Comparison of ENCODE assay signal across 18 cellular contexts in genomic region chr1:157641177-157641576, GRCh38. TPM values are rescaled to one million over a fixed set of nuclear protein-coding genes. Genes with fewer than 3 reads are reported as not detected.
DNase-seq lines count a peak whose midpoint lies in the region; ATAC-seq, FAIRE-seq and TF ChIP-seq lines count a peak whose summit lies in the region.
"Had no signal": no experiment of that assay in that cellular context is flagged by ENCODE, and none has a peak within 500 bp of the region (broad histone marks: within the 10 kb centered on the region; RNA-seq: fewer than 3 reads in every experiment).

No MANE protein-coding gene starts in this region.

- no peaks in the 10 kb centered on the region; the same call in 2 of the 3 replicates for H3K4me1 Mint-ChIP-seq in GM23338
- no peaks in the 10 kb centered on the region for H3K4me1 Mint-ChIP-seq in progenitor cell of endocrine pancreas (ENCODE audit: low read depth)
- H3K4me1 Mint-ChIP-seq: CD4-positive, alpha-beta memory T cell had no signal

- H3K79me1 ChIP-seq in H1 (ENCODE audit: low read depth, low read length) = no peaks in the 10 kb centered on the region
- H3K79me1 ChIP-seq in mesendoderm (ENCODE audit: low read length) = no peaks in the 10 kb centered on the region

- no peak overlapping the region for H2BK120ac ChIP-seq in H1 (replicated peaks; ENCODE audit: low read depth, low read length)
- H2BK120ac ChIP-seq in mesendoderm (ENCODE audit: low read depth, low read length) = no peak overlapping the region

- H3K4ac ChIP-seq in H1 (replicated peaks; ENCODE audit: insufficient read length, low read depth, low read length) (no peak overlapping the region), mesendoderm (ENCODE audit: low read depth, low read length) (no peak overlapping the region)

- CTCF ChIA-PET in H1 (lab: Charles Lee; ENCODE audit: partially characterized antibody) = interaction anchor here (1.0 kb wide), 1 partner anchor 278 kb away, joined by 3 read pairs; no protein-coding TSS in a partner anchor

- no peak overlapping the region for H3K23ac ChIP-seq in H1 (ENCODE audit: insufficient read length)
- H3K23ac ChIP-seq in mesendoderm (ENCODE audit: low read length) = no peak overlapping the region

- H4K5ac ChIP-seq in H1 (ENCODE audit: insufficient read length, low read depth, low read length) (no peak overlapping the region), mesendoderm (ENCODE audit: low read length) (no peak overlapping the region)

- H3K27ac ChIP-seq in GM23338 (ENCODE audit: low read depth) (peak overlapping the region; percentile 64; the same call in 1 of the 2 replicates), H1 (ENCODE audit: low read depth, low read length) (no peak overlapping the region), prostate gland (no peak overlapping the region), esophagus squamous epithelium (no peak overlapping the region), mesendoderm (ENCODE audit: low read depth, low read length) (no peak overlapping the region)
- H3K27ac ChIP-seq: C4-2B had no signal

- no peaks in the 10 kb centered on the region for H3K9me3 ChIP-seq in H1 (ENCODE audit: insufficient read depth in 2 of 2, low read depth in 1 of 2, low read length in 1 of 2)
- no peaks in the 10 kb centered on the region for H3K9me3 ChIP-seq in prostate gland
- no peaks in the 10 kb centered on the region for H3K9me3 ChIP-seq in esophagus squamous epithelium
- H3K9me3 ChIP-seq: BE2C had no signal

- no peak for FAIRE-seq in H1 (lab: Jason Lieb, UNC)
- FAIRE-seq: A204.1, HTR-8/SVneo, K562 had no signal

- H3K4me3 ChIP-seq in GM23338 (no peak overlapping the region), H1 (ENCODE audit: extremely low read depth in 1 of 4, insufficient read depth in 2 of 4, low read depth in 3 of 4, low read length in 4 of 4) (0 out of 8 replicates have a peak overlapping the region, but pooled peaks of 1 of the 4 experiments have one; percentile 21), prostate gland (no peak overlapping the region), esophagus squamous epithelium (no peak overlapping the region), mesendoderm (ENCODE audit: low read length) (no peak overlapping the region)
- H3K4me3 ChIP-seq: K562 had no signal

- no peak overlapping the region for H4K8ac ChIP-seq in H1 (ENCODE audit: extremely low read depth, insufficient read depth, low read length)
- no peak overlapping the region for H4K8ac ChIP-seq in mesendoderm (ENCODE audit: low read depth, low read length)

- H2AFZ ChIP-seq in GM23338 (0 out of 2 replicates have a peak overlapping the region, but pooled peaks have one; percentile 15), H1 (ENCODE audit: low read length) (0 out of 2 replicates have a peak overlapping the region, but pooled peaks have one; percentile 2)

- H3K27me3 ChIP-seq in GM23338 (ENCODE audit: insufficient read depth) (no peaks in the 10 kb centered on the region), H1 (replicated peaks in 1 of 4; ENCODE audit: control insufficient read depth in 3 of 4, extremely low read depth in 1 of 4, insufficient read depth in 3 of 4, low read length in 3 of 4) (no peaks in the 10 kb centered on the region; a peak in 1 of 7 replicates), prostate gland (replicated peaks; ENCODE audit: insufficient read depth) (no peaks in the 10 kb centered on the region), esophagus squamous epithelium (peaks cover 0 to 5% (median 0%) of the 10 kb centered on the region in 4 donors), mesendoderm (ENCODE audit: insufficient read depth, low read length, poor library complexity) (no peaks in the 10 kb centered on the region)
- H3K27me3 ChIP-seq: BE2C had no signal

- no peak for TF ChIP-seq RAD21 in H1 (IDR thresholded peaks at IDR 0.05 in 1 of 2, conservative IDR thresholded peaks at IDR 0.05 in 1 of 2; ENCODE audit: low read depth in 2 of 2, low read length in 2 of 2)

- H4K91ac ChIP-seq in H1 (replicated peaks; ENCODE audit: insufficient read length, low read length) = peak overlapping the region; percentile 85

- H3K56ac ChIP-seq in H1 (replicated peaks; ENCODE audit: insufficient read length, low read depth, low read length) (no peak overlapping the region), mesendoderm (ENCODE audit: low read length) (no peak overlapping the region)

- peak; percentile 8 for DNase-seq in GM23338 (ENCODE audit: low spot score)
- DNase-seq in NCI-H526 treated with DMSO at 0.1 percent for 48 hours (lab: John Stamatoyannopoulos, UW) = peak; percentile 57
- no peak for DNase-seq in H1 (ENCODE audit: low read depth in 1 of 2, low spot score in 2 of 2)
- no peak for DNase-seq in prostate gland (ENCODE audit: low spot score)
- DNase-seq in progenitor cell of endocrine pancreas (ENCODE audit: low spot score, unreplicated experiment) = no peak
- DNase-seq in esophagus squamous epithelium (lab: John Stamatoyannopoulos, UW) = no peak
- no peak for DNase-seq in mesendoderm
- DNase-seq: BE2C; CD4-positive, alpha-beta memory T cell; DMS153; DMS79 treated with DMSO at 0.1 percent for 48 hours; GF-D8; GOT3 had no signal

- no peak for TF ChIP-seq EP300 in H1 (IDR thresholded peaks at IDR 0.05; ENCODE audit: borderline replicate concordance in 1 of 2, low read depth in 2 of 2, low read length in 2 of 2)

- peaks cover 24% of the 10 kb centered on the region for H3K4me1 ChIP-seq in GM23338 (ENCODE audit: insufficient read depth)
- peaks cover 2 to 13% (median 7%) of the 10 kb centered on the region in 4 experiments; a peak in 5 of 7 replicates for H3K4me1 ChIP-seq in H1 (replicated peaks in 1 of 4; ENCODE audit: control insufficient read depth in 3 of 4, insufficient read depth in 4 of 4, low read length in 3 of 4)
- no peaks in the 10 kb centered on the region for H3K4me1 ChIP-seq in prostate gland (replicated peaks)
- no peaks in the 10 kb centered on the region for H3K4me1 ChIP-seq in esophagus squamous epithelium
- no peaks in the 10 kb centered on the region for H3K4me1 ChIP-seq in mesendoderm (ENCODE audit: control insufficient read depth, low read depth, low read length)
- H3K4me1 ChIP-seq: BE2C had no signal

- H3K4me3 Mint-ChIP-seq in GM23338 = no peak overlapping the region
- H3K4me3 Mint-ChIP-seq in progenitor cell of endocrine pancreas (ENCODE audit: low read depth) = no peak overlapping the region
- H3K4me3 Mint-ChIP-seq: CD4-positive, alpha-beta memory T cell had no signal

- H3K36me3 ChIP-seq in GM23338 (ENCODE audit: insufficient read depth) (no peaks in the 10 kb centered on the region), H1 (ENCODE audit: control insufficient read depth in 2 of 4, insufficient read depth in 4 of 4, low read length in 3 of 4) (no peaks in the 10 kb centered on the region), prostate gland (no peaks in the 10 kb centered on the region), esophagus squamous epithelium (no peaks in the 10 kb centered on the region), mesendoderm (ENCODE audit: control insufficient read depth, insufficient read depth, low read length) (no peaks in the 10 kb centered on the region)
- H3K36me3 ChIP-seq: BE2C had no signal

- ATAC-seq in GM23338 = peak; percentile 89
- ATAC-seq: HCT116, K562 had no signal

- H2AK5ac ChIP-seq in H1 (ENCODE audit: low read depth, low read length) (no peak overlapping the region; the same call in 1 of the 2 replicates), mesendoderm (ENCODE audit: low read length) (no peak overlapping the region)

- peak overlapping the region; percentile 66 for H3K18ac ChIP-seq in H1 (ENCODE audit: extremely low read depth, low read length)
- no peak overlapping the region for H3K18ac ChIP-seq in mesendoderm (ENCODE audit: low read length)

- peaks cover 9% of the 10 kb centered on the region; the same call in 1 of the 2 replicates for H3K9me2 ChIP-seq in GM23338 (ENCODE audit: insufficient read depth)

- POLR2A ChIA-PET in H1 (lab: Charles Lee; ENCODE audit: partially characterized antibody) = no interaction called here

- TF ChIP-seq CTCF in GM23338 (conservative IDR thresholded peaks at IDR 0.05; ENCODE audit: low read depth in 2 of 2) = no peak
- TF ChIP-seq CTCF in H1 (IDR thresholded peaks at IDR 0.05; ENCODE audit: control extremely low read depth in 1 of 3, insufficient read depth in 1 of 3, low read depth in 1 of 3, low read length in 3 of 3) = no peak
- no peak for TF ChIP-seq CTCF in prostate gland (IDR thresholded peaks at IDR 0.05)
- TF ChIP-seq CTCF in progenitor cell of endocrine pancreas (IDR thresholded peaks at IDR 0.05; ENCODE audit: unreplicated experiment) = no peak
- no peak for TF ChIP-seq CTCF in esophagus squamous epithelium (IDR thresholded peaks at IDR 0.05)

- 41% methylated on average over 2 of the region's 2 CpGs; no CpG with 5 or more reads in 1 of the 2 experiments for WGBS in H1 (ENCODE audit: extremely low coverage in 1 of 2, insufficient coverage in 1 of 2, insufficient read length in 1 of 2, insufficient replicate concordance in 2 of 2, low coverage in 1 of 2, low lambda C conversion rate in 2 of 2, missing lambda C conversion rate in 1 of 2), 2 experiments
- WGBS in prostate gland = 27% methylated on average over 2 of the region's 2 CpGs
- 19 to 32% methylated on average over 2 of the region's 2 CpGs for WGBS in esophagus squamous epithelium, 2 donors
- no CpG with 5 or more reads among the region's 2 CpGs for WGBS in mesendoderm (ENCODE audit: extremely low coverage, insufficient coverage, low lambda C conversion rate)

- TF ChIP-seq POLR2A in H1 (IDR thresholded peaks at IDR 0.05; ENCODE audit: control extremely low read depth in 1 of 2, low read depth in 2 of 2, low read length in 2 of 2) (no peak), prostate gland (IDR thresholded peaks at IDR 0.05) (no peak), esophagus squamous epithelium (IDR thresholded peaks at IDR 0.05) (no peak)

- H2BK15ac ChIP-seq in H1 (ENCODE audit: low read length) (peak overlapping the region; percentile 84; the same call in 1 of the 2 replicates), mesendoderm (replicated peaks; ENCODE audit: low read depth) (no peak overlapping the region)

- intact Hi-C loops in prostate gland (cut with DNase I) = no loop called here
- intact Hi-C loops in esophagus squamous epithelium (cut with DNase I) = no loop called here

- H3K9ac ChIP-seq in H1 (replicated peaks in 1 of 4; ENCODE audit: extremely low read depth in 1 of 4, low read depth in 3 of 4, low read length in 3 of 4) (no peak overlapping the region), mesendoderm (ENCODE audit: low read length) (no peak overlapping the region)

- no peak overlapping the region for H3K14ac ChIP-seq in H1 (ENCODE audit: insufficient read length)

- H4K20me1 ChIP-seq in GM23338 (replicated peaks; ENCODE audit: insufficient read depth) = no peaks in the 10 kb centered on the region
- no peaks in the 10 kb centered on the region for H4K20me1 ChIP-seq in H1 (replicated peaks in 1 of 2; ENCODE audit: control insufficient read depth in 1 of 2, insufficient read depth in 2 of 2, low read length in 2 of 2)

- H3K79me2 ChIP-seq in GM23338 (replicated peaks; ENCODE audit: insufficient read depth) = no peaks in the 10 kb centered on the region
- no peaks in the 10 kb centered on the region for H3K79me2 ChIP-seq in H1 (ENCODE audit: control insufficient read depth in 1 of 2, insufficient read depth in 2 of 2, low read length in 2 of 2)
- no peaks in the 10 kb centered on the region for H3K79me2 ChIP-seq in mesendoderm (ENCODE audit: control insufficient read depth, insufficient read depth, low read length)

- H3K36me3 Mint-ChIP-seq in GM23338 (ENCODE audit: low read depth) = no peaks in the 10 kb centered on the region
- no peaks in the 10 kb centered on the region for H3K36me3 Mint-ChIP-seq in progenitor cell of endocrine pancreas (ENCODE audit: insufficient read depth)
- H3K36me3 Mint-ChIP-seq: CD4-positive, alpha-beta memory T cell had no signal

- H2BK5ac ChIP-seq in H1 (ENCODE audit: low read depth, low read length) (peak overlapping the region; percentile 76; the same call in 1 of the 2 replicates), mesendoderm (ENCODE audit: low read length) (no peak overlapping the region)

- H3K23me2 ChIP-seq in H1 (ENCODE audit: low read depth, low read length) = no peaks in the 10 kb centered on the region; the same call in 1 of the 2 replicates

- H3K27me3 Mint-ChIP-seq in GM23338 (ENCODE audit: insufficient read depth, low read depth, poor library complexity) (peaks cover 2% of the 10 kb centered on the region), progenitor cell of endocrine pancreas (peaks cover 19% of the 10 kb centered on the region)

- H3K4me2 ChIP-seq in GM23338 (peak overlapping the region; percentile 64), H1 (ENCODE audit: insufficient read depth in 1 of 2, low read depth in 2 of 2, low read length in 2 of 2) (peak overlapping the region; percentile 46 to 69), mesendoderm (ENCODE audit: low read length) (no peak overlapping the region)

- H3K9me3 Mint-ChIP-seq in GM23338 (no peaks in the 10 kb centered on the region), progenitor cell of endocrine pancreas (ENCODE audit: low read depth) (no peaks in the 10 kb centered on the region)

- peak overlapping the region; percentile 83 for H2BK20ac ChIP-seq in H1 (ENCODE audit: low read length)

- H3F3A ChIP-seq in GM23338 (replicated peaks; ENCODE audit: low read depth) = no peaks in the 10 kb centered on the region

- H3K27ac Mint-ChIP-seq in GM23338 (no peak overlapping the region), progenitor cell of endocrine pancreas (no peak overlapping the region)
- H3K27ac Mint-ChIP-seq: CD4-positive, alpha-beta memory T cell had no signal

- peak overlapping the region; percentile 77; the same call in 1 of the 2 replicates for H2BK12ac ChIP-seq in H1 (ENCODE audit: low read depth, low read length)

RNA-seq across cellular contexts. Expression of gene FCRL4, which starts 43.3 kb away (rescaled TPM):
- total RNA-seq in GM23338 (2014; rRNA removed; shearing (Covaris generic)) = not detected in 2 replicates
- polyA plus RNA-seq in GM23338 (2016; fragmentation: Nextera tagmentation; extraction: Ambion mirVana) (not detected in 2 replicates), H1 (2011; rRNA removed) (not detected in 2 replicates)
- not detected in 2 replicates for total RNA-seq in H1 (2021; fragmentation: NEBNext Ultra II Directional; extraction: Animal tissue kit (Norgen Biotek cat#: 25700))
- polyA plus RNA-seq in H1 (2011; cell fraction: cytosol; rRNA removed) = not detected
- polyA plus RNA-seq in H1 (2011; cell fraction: nucleus; rRNA removed) = not detected
- polyA plus RNA-seq in H1 (2012, experiment 1 of 2) = not detected in 4 replicates
- polyA plus RNA-seq in H1 (2012, experiment 2 of 2) = not detected
- polyA plus RNA-seq in H1 (2013, experiment 1 of 2) = not detected
- polyA plus RNA-seq in H1 (2013, experiment 2 of 2) = not detected
- polyA minus RNA-seq in H1 (2011; rRNA and poly(A)+ RNA removed) = 0.15 TPM in 1 of 2 replicates, not detected in the other
- not detected for polyA minus RNA-seq in H1 (2011; cell fraction: cytosol; rRNA and poly(A)+ RNA removed)
- not detected for polyA minus RNA-seq in H1 (2011; cell fraction: nucleus; rRNA and poly(A)+ RNA removed)
- total RNA-seq in prostate gland (under 1 TPM in 1 of 2 donors, not detected in 1; 0.28 TPM), progenitor cell of endocrine pancreas (not detected in 2 replicates), esophagus squamous epithelium (not detected)
- not detected for polyA plus RNA-seq in mesendoderm (2013, experiment 1 of 2)
- polyA plus RNA-seq in mesendoderm (2013, experiment 2 of 2) = not detected
- total RNA-seq: CD4-positive, alpha-beta memory T cell; K562 had no signal
- polyA plus RNA-seq: CD4-positive, alpha-beta memory T cell; K562 had no signal

RNA-seq across cellular contexts. Expression of gene FCRL3, which starts 59.4 kb away (rescaled TPM):
- not detected in 2 replicates for total RNA-seq in GM23338 (2014; rRNA removed; shearing (Covaris generic))
- polyA plus RNA-seq in GM23338 (2016; fragmentation: Nextera tagmentation; extraction: Ambion mirVana) (not detected in 2 replicates), H1 (2011; rRNA removed) (not detected in 2 replicates)
- not detected in 2 replicates for total RNA-seq in H1 (2021; fragmentation: NEBNext Ultra II Directional; extraction: Animal tissue kit (Norgen Biotek cat#: 25700))
- polyA plus RNA-seq in H1 (2011; cell fraction: cytosol; rRNA removed) = not detected
- polyA plus RNA-seq in H1 (2011; cell fraction: nucleus; rRNA removed) = not detected
- not detected in 4 replicates for polyA plus RNA-seq in H1 (2012, experiment 1 of 2)
- polyA plus RNA-seq in H1 (2012, experiment 2 of 2) = not detected
- polyA plus RNA-seq in H1 (2013, experiment 1 of 2) = not detected
- not detected for polyA plus RNA-seq in H1 (2013, experiment 2 of 2)
- not detected in 2 replicates for polyA minus RNA-seq in H1 (2011; rRNA and poly(A)+ RNA removed)
- not detected for polyA minus RNA-seq in H1 (2011; cell fraction: cytosol; rRNA and poly(A)+ RNA removed)
- polyA minus RNA-seq in H1 (2011; cell fraction: nucleus; rRNA and poly(A)+ RNA removed) = not detected
- total RNA-seq in prostate gland (under 1 TPM in 1 of 2 donors, not detected in 1; 0.17 TPM), progenitor cell of endocrine pancreas (not detected in 2 replicates), esophagus squamous epithelium (under 1 TPM in 2 of 4 donors, not detected in 2; 0.19 to 0.29 TPM)
- 0.01 TPM for polyA plus RNA-seq in mesendoderm (2013, experiment 1 of 2)
- under 0.01 TPM for polyA plus RNA-seq in mesendoderm (2013, experiment 2 of 2)
- total RNA-seq: K562 had no signal
- polyA plus RNA-seq: K562 had no signal

Comparison
In these comparisons a context has a peak if more than half of its experiments do, and no peak if none do; other contexts are left out.
1. DNase-seq: peak in GM23338 (single experiment) and NCI-H526 treated with DMSO at 0.1 percent for 48 hours (single experiment); none in H1 (0 of 2), prostate gland (single experiment), progenitor cell of endocrine pancreas (single experiment), esophagus squamous epithelium (single experiment) and mesendoderm (single experiment).